ENCODE assay signal across 25 cellular contexts in the genomic region with DNA sequence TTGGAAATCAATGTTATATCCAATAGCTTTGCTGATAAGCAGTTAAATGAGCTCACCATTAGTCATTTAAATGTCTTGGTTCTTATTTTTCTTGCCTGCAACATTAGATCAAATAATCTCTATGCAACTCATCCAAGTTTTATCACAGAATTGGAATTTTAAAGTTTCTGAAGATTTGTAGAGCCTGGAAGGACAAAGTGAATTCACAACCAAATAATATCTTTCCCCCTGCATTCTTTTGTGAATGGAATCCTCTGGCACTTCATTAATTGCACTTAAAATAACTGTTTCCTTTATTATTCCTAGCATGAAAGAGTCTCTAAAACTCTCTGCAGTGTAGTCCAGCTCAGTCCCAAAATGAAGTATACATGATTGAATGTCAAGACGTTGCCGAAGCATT.
A peak's percentile ranks its signal among the peaks of the same experiment; 100 is the strongest.
DNase-seq lines count a peak whose midpoint lies in the region; ATAC-seq, FAIRE-seq and TF ChIP-seq lines count a peak whose summit lies in the region.
"Had no signal": no experiment of that assay in that cellular context is flagged by ENCODE, and none has a peak within 500 bp of the region (broad histone marks: within the 10 kb centered on the region; RNA-seq: fewer than 3 reads in every experiment).

No MANE protein-coding gene starts in this region.

- in situ Hi-C loops in HepG2 (cut with HindIII; ENCODE audit: extremely low pct_ligation_motif_present, low pct_unique_long_range_greater_than_20kb) = no loop called here

- POLR2A ChIA-PET in HepG2 (lab: Yijun Ruan, JAX) = interaction anchor here (0.6 to 3.3 kb wide), 7 partner anchors 27 to 347 kb away, joined by 3 to 30 read pairs (median 10); no protein-coding TSS in a partner anchor
- POLR2A ChIA-PET in PC-3 (lab: Charles Lee; ENCODE audit: unreplicated experiment) = interaction anchor here (0.6 kb wide), 1 partner anchor 59 kb away, joined by 3 read pairs; no protein-coding TSS in a partner anchor
- POLR2A ChIA-PET in GM10248 (lab: Yijun Ruan, JAX) = no interaction called here
- POLR2A ChIA-PET in CD4-positive, alpha-beta memory T cell (lab: Charles Lee; ENCODE audit: partially characterized antibody) = no interaction called here

- WGBS in HepG2 (ENCODE audit: low lambda C conversion rate) = 50% methylated on average over 2 of the region's 2 CpGs
- 45% methylated on average over 2 of the region's 2 CpGs for WGBS in right lobe of liver (ENCODE audit: insufficient coverage, low coverage, low lambda C conversion rate, missing lambda C conversion rate)
- WGBS in gastroesophageal sphincter (ENCODE audit: low coverage in 1 of 2), 2 donors = 4% methylated on average over 2 of the region's 2 CpGs

- TF ChIP-seq POLR2A in HepG2 (IDR thresholded peaks at IDR 0.05; ENCODE audit: insufficient read depth in 1 of 2, low read depth in 2 of 2, low read length in 2 of 2) = no peak
- TF ChIP-seq POLR2A in right lobe of liver (IDR thresholded peaks at IDR 0.05) = no peak
- TF ChIP-seq POLR2A in gastroesophageal sphincter (IDR thresholded peaks at IDR 0.05) = no peak

- CTCF ChIA-PET in HepG2 (lab: Yijun Ruan, JAX; ENCODE audit: low intra/inter-chr PET ratio, low total read pairs) = no interaction called here
- CTCF ChIA-PET in PC-3 (lab: Charles Lee) = no interaction called here
- CTCF ChIA-PET in GM10248 (lab: Yijun Ruan, JAX) = interaction anchor here (1.0 to 1.5 kb wide), 5 partner anchors 9 to 432 kb away, joined by 3 to 5 read pairs (median 3); no protein-coding TSS in a partner anchor
- CTCF ChIA-PET in CD4-positive, alpha-beta memory T cell (lab: Charles Lee; ENCODE audit: partially characterized antibody) = interaction anchor here (2.8 kb wide), 1 partner anchor 63 kb away, joined by 12 read pairs; no protein-coding TSS in a partner anchor

- TF ChIP-seq CTCF in HepG2 (CRISPR knock-in tag; IDR thresholded peaks at IDR 0.05) (no peak), right lobe of liver (IDR thresholded peaks at IDR 0.05) (no peak), PC-3 (conservative IDR thresholded peaks at IDR 0.05; ENCODE audit: low read depth, low read length) (no peak), gastroesophageal sphincter (IDR thresholded peaks at IDR 0.05) (no peak), GM10248 (IDR thresholded peaks at IDR 0.05; ENCODE audit: control extremely low read depth, extremely low read depth, low read depth, missing control alignments) (no peak)

- no peak overlapping the region for H3K4me2 ChIP-seq in HepG2 (ENCODE audit: low read depth, low read length)
- H3K4me2 ChIP-seq in PC-3 (ENCODE audit: low read length) = no peak overlapping the region

- no peak for TF ChIP-seq RAD21 in HepG2 (CRISPR knock-in tag; IDR thresholded peaks at IDR 0.05)

- no peak overlapping the region for H3K4me3 Mint-ChIP-seq in natural killer cell treated with Interleukin-12 subunit alpha and Interleukin-12 subunit beta and Interleukin-15 and Interleukin-18, amount 100 ng/mL, for 72 hours
- no peak overlapping the region for H3K4me3 Mint-ChIP-seq in CD4-positive, alpha-beta memory T cell
- H3K4me3 Mint-ChIP-seq: B cell; IgD-negative memory B cell; T-helper 1 cell treated with Interleukin-12 subunit alpha and Interleukin-12 subunit beta and Interleukin-4 antibody, amounts not matched to agents 30 μg/mL and 1 μg/mL, for 36 hours had no signal

- H3K9me2 ChIP-seq in PC-3 (replicated peaks; ENCODE audit: low read length) = no peaks in the 10 kb centered on the region

- no peak for FAIRE-seq in HepG2 (lab: Jason Lieb, UNC)
- FAIRE-seq: G401.6, HTR-8/SVneo, RCC 7860 had no signal

- H3K9me3 ChIP-seq in HepG2 (ENCODE audit: low read length) (0 out of 2 replicates have a peak, but pooled peaks cover under 1% of the 10 kb centered on the region), right lobe of liver (no peaks in the 10 kb centered on the region), PC-3 (ENCODE audit: low read length) (no peaks in the 10 kb centered on the region), gastroesophageal sphincter (peaks cover 0 to 7% (median 0%) of the 10 kb centered on the region in 3 donors)
- H3K9me3 ChIP-seq in CD4-positive, alpha-beta memory T cell (ENCODE audit: control insufficient read depth in 1 of 2, low read length in 2 of 2) = no peaks in the 10 kb centered on the region
- H3K9me3 ChIP-seq: SJSA1 had no signal

- no peak for TF ChIP-seq EP300 in HepG2 (IDR thresholded peaks at IDR 0.05; ENCODE audit: low read depth in 2 of 2, low read length in 2 of 2)
- TF ChIP-seq EP300 in HepG2 (CRISPR knock-in tag; IDR thresholded peaks at IDR 0.05; ENCODE audit: borderline replicate concordance) = no peak
- no peak for TF ChIP-seq EP300 in gastroesophageal sphincter (IDR thresholded peaks at IDR 0.05)

- no peak overlapping the region for H2AFZ ChIP-seq in HepG2 (ENCODE audit: low read length)
- no peak overlapping the region for H2AFZ ChIP-seq in PC-3 (ENCODE audit: low read length)

- intact Hi-C loops in HepG2 (cut with micrococcal nuclease; ENCODE audit: unreplicated experiment) = no loop called here
- intact Hi-C loops in right lobe of liver (cut with DNase I) = no loop called here
- intact Hi-C loops in PC-3 (cut with micrococcal nuclease) = no loop called here
- intact Hi-C loops in CD4-positive, alpha-beta memory T cell (cut with micrococcal nuclease) = no loop called here

- H3K79me2 ChIP-seq in HepG2 (ENCODE audit: insufficient read depth, low read length) = no peaks in the 10 kb centered on the region
- no peaks in the 10 kb centered on the region for H3K79me2 ChIP-seq in PC-3 (ENCODE audit: low read length)

- H3K27ac Mint-ChIP-seq in natural killer cell treated with Interleukin-12 subunit alpha and Interleukin-12 subunit beta and Interleukin-15 and Interleukin-18, amount 100 ng/mL, for 72 hours = no peak overlapping the region
- no peak overlapping the region for H3K27ac Mint-ChIP-seq in CD4-positive, alpha-beta memory T cell
- H3K27ac Mint-ChIP-seq: B cell; IgD-negative memory B cell; T-helper 1 cell treated with Interleukin-12 subunit alpha and Interleukin-12 subunit beta and Interleukin-4 antibody, amounts not matched to agents 30 μg/mL and 1 μg/mL, for 36 hours had no signal

- peak overlapping the region; percentile 96 for H3K27ac ChIP-seq in HepG2 (ENCODE audit: extremely low read length, insufficient read depth, low read length)
- no peak overlapping the region for H3K27ac ChIP-seq in right lobe of liver
- H3K27ac ChIP-seq in PC-3 (ENCODE audit: low read length) = no peak overlapping the region
- H3K27ac ChIP-seq in gastroesophageal sphincter = peak overlapping the region in 3 of 4 donors; percentile 1 to 43 (median 16)
- H3K27ac ChIP-seq in CD4-positive, alpha-beta memory T cell (ENCODE audit: low read depth, low read length) = no peak overlapping the region
- H3K27ac ChIP-seq: 22Rv1, SJSA1 had no signal

- DNase-seq in HepG2 (ENCODE audit: low spot score) (no peak), right lobe of liver (no peak), PC-3 (peak; percentile 8), GM10248 (ENCODE audit: extremely low spot score) (no peak)
- DNase-seq in natural killer cell treated with Interleukin-12 subunit alpha and Interleukin-12 subunit beta and Interleukin-15 and Interleukin-18, amount 100 ng/mL, for 72 hours (ENCODE audit: low spot score) = no peak
- no peak for DNase-seq in CD4-positive, alpha-beta memory T cell
- DNase-seq: DMS79, H7, MV-4-11, NCI-H1694, NCI-H2081 treated with DMSO at 0.1 percent for 48 hours, NCI-H2171 treated with DMSO at 0.1 percent for 48 hours, NCI-H524 treated with DMSO at 0.1 percent for 48 hours, NCI-H82 had no signal

- peaks cover 5% of the 10 kb centered on the region for H3K36me3 Mint-ChIP-seq in natural killer cell treated with Interleukin-12 subunit alpha and Interleukin-12 subunit beta and Interleukin-15 and Interleukin-18, amount 100 ng/mL, for 72 hours
- H3K36me3 Mint-ChIP-seq in CD4-positive, alpha-beta memory T cell = peaks cover 2 to 8% of the 10 kb centered on the region in 2 donors
- H3K36me3 Mint-ChIP-seq: IgD-negative memory B cell had no signal

- no peak for ATAC-seq in HepG2
- ATAC-seq in right lobe of liver = no peak
- no peak for ATAC-seq in PC-3
- ATAC-seq in gastroesophageal sphincter = no peak
- ATAC-seq in natural killer cell treated with Interleukin-12 subunit alpha and Interleukin-12 subunit beta and Interleukin-15 and Interleukin-18, amount 100 ng/mL, for 72 hours = no peak
- no peak for ATAC-seq in HG02623 (IDR thresholded peaks at IDR 0.05; ENCODE audit: unreplicated experiment)
- ATAC-seq: Right ventricle myocardium inferior had no signal

- H3K9ac ChIP-seq in HepG2 (ENCODE audit: insufficient read depth, low read depth, low read length) (no peak overlapping the region), PC-3 (ENCODE audit: low read length) (no peak overlapping the region)

- H4K20me1 ChIP-seq in HepG2 (ENCODE audit: insufficient read depth, low read length) = no peaks in the 10 kb centered on the region
- H4K20me1 ChIP-seq in PC-3 (ENCODE audit: low read length) = no peaks in the 10 kb centered on the region

- H3K9me3 Mint-ChIP-seq in natural killer cell treated with Interleukin-12 subunit alpha and Interleukin-12 subunit beta and Interleukin-15 and Interleukin-18, amount 100 ng/mL, for 72 hours = peaks cover 3% of the 10 kb centered on the region
- H3K9me3 Mint-ChIP-seq in CD4-positive, alpha-beta memory T cell = peaks cover 2 to 16% (median 11%) of the 10 kb centered on the region in 8 donors

- BruUV-seq in HepG2 (replicated peaks; lab: Mats Ljungman, UMichigan) = no TSS peak
- BruUV-seq in PC-3 (replicated peaks; lab: Mats Ljungman, UMichigan) = no TSS peak

- H3K27me3 Mint-ChIP-seq in natural killer cell treated with Interleukin-12 subunit alpha and Interleukin-12 subunit beta and Interleukin-15 and Interleukin-18, amount 100 ng/mL, for 72 hours = peaks cover 0 to 2% of the 10 kb centered on the region in 2 donors
- no peaks in the 10 kb centered on the region for H3K27me3 Mint-ChIP-seq in CD4-positive, alpha-beta memory T cell
- H3K27me3 Mint-ChIP-seq: B cell, IgD-negative memory B cell had no signal

- no peaks in the 10 kb centered on the region for H3K36me3 ChIP-seq in HepG2 (replicated peaks in 1 of 2; ENCODE audit: control insufficient read depth in 1 of 2, insufficient read depth in 2 of 2, low read length in 2 of 2)
- H3K36me3 ChIP-seq in right lobe of liver = no peaks in the 10 kb centered on the region
- no peaks in the 10 kb centered on the region for H3K36me3 ChIP-seq in PC-3 (ENCODE audit: low read depth, low read length)
- H3K36me3 ChIP-seq in gastroesophageal sphincter = no peaks in the 10 kb centered on the region
- H3K36me3 ChIP-seq in CD4-positive, alpha-beta memory T cell (ENCODE audit: insufficient read depth, low read length) = no peaks in the 10 kb centered on the region
- H3K36me3 ChIP-seq: SJSA1 had no signal

- H3K27me3 ChIP-seq in HepG2 (ENCODE audit: control insufficient read depth in 1 of 2, insufficient read depth in 2 of 2, low read length in 2 of 2) (no peaks in the 10 kb centered on the region), right lobe of liver (no peaks in the 10 kb centered on the region), PC-3 (ENCODE audit: low read length) (no peaks in the 10 kb centered on the region), gastroesophageal sphincter (no peaks in the 10 kb centered on the region)
- no peaks in the 10 kb centered on the region for H3K27me3 ChIP-seq in CD4-positive, alpha-beta memory T cell (ENCODE audit: insufficient read depth, low read length)
- H3K27me3 ChIP-seq: SJSA1 had no signal

- H3K4me1 ChIP-seq in HepG2 (ENCODE audit: insufficient read depth, low read length) (peaks cover 84% of the 10 kb centered on the region), right lobe of liver (peaks cover 0 to 14% (median 4%) of the 10 kb centered on the region in 4 donors), PC-3 (ENCODE audit: insufficient read depth, low read length) (peaks cover 16% of the 10 kb centered on the region; the same call in 1 of the 2 replicates), gastroesophageal sphincter (peaks cover 3 to 34% (median 4%) of the 10 kb centered on the region in 3 donors)
- H3K4me1 ChIP-seq in CD4-positive, alpha-beta memory T cell (ENCODE audit: insufficient read depth, low read length) = no peaks in the 10 kb centered on the region
- H3K4me1 ChIP-seq: SJSA1 had no signal

- no peak overlapping the region for H3K4me3 ChIP-seq in HepG2 (replicated peaks in 1 of 3; ENCODE audit: insufficient read depth in 1 of 3, low read depth in 2 of 3, low read length in 3 of 3)
- no peak overlapping the region for H3K4me3 ChIP-seq in right lobe of liver
- H3K4me3 ChIP-seq in PC-3 (ENCODE audit: low read length) = no peak overlapping the region
- no peak overlapping the region for H3K4me3 ChIP-seq in gastroesophageal sphincter
- H3K4me3 ChIP-seq in CD4-positive, alpha-beta memory T cell (ENCODE audit: low read length in 2 of 2) = no peak overlapping the region
- H3K4me3 ChIP-seq: SJSA1 had no signal

- no peaks in the 10 kb centered on the region for H3K4me1 Mint-ChIP-seq in natural killer cell treated with Interleukin-12 subunit alpha and Interleukin-12 subunit beta and Interleukin-15 and Interleukin-18, amount 100 ng/mL, for 72 hours (ENCODE audit: low read depth in 2 of 2)
- H3K4me1 Mint-ChIP-seq in CD4-positive, alpha-beta memory T cell = peaks cover 10 to 20% (median 12%) of the 10 kb centered on the region in 4 donors

- H3F3A ChIP-seq in PC-3 (ENCODE audit: low read length, unreplicated experiment) = no peaks in the 10 kb centered on the region

Comparison
In these comparisons a context has a peak if more than half of its experiments do, and no peak if none do; other contexts are left out.
1. H3K27ac ChIP-seq: peak in HepG2 (single experiment) and gastroesophageal sphincter (3 of 4); none in right lobe of liver (0 of 3), PC-3 (single experiment) and CD4-positive, alpha-beta memory T cell (single experiment).
2. CTCF ChIA-PET loops: an anchor here in GM10248 (1.0 to 1.5 kb wide) and CD4-positive, alpha-beta memory T cell (2.8 kb wide); none called in HepG2 and PC-3.
3. POLR2A ChIA-PET loops: an anchor here in HepG2 (0.6 to 3.3 kb wide) and PC-3 (0.6 kb wide); none called in GM10248 and CD4-positive, alpha-beta memory T cell.